22 cellular contexts compared by ENCODE assay signal in the genomic region with DNA sequence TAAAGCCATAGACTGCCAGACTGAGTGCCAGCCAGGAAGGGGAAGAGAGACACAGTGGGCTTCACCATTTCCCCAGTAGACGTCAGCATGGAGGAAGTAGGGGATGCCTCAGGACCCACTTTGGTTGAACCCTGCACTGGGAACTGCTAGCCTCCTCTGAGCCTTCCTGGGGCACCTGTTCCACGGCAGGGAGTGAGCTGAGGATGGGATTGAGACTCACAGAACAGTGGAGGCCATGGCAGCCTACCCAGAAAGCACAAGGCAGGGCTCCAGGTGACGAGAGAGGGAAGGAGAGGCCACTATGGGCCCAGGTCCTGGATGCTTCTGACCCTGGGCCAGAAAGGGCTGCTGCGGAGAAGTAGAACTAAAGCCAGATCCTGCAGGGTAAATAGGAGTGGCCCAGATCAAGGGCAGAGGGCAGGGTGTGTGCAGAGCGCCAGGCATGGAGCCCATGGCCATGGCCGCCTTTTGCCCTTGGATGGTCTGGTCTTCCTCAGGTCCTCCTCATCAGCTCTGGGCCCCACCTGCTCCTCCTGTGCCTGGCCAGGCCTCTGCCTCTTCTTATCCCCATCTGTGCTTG.
DNase-seq lines count a peak whose midpoint lies in the region; ATAC-seq and TF ChIP-seq lines count a peak whose summit lies in the region.
"Had no signal": no experiment of that assay in that cellular context is flagged by ENCODE, and none has a peak within 500 bp of the region (broad histone marks: within the 10 kb centered on the region; RNA-seq: fewer than 3 reads in every experiment).

No MANE protein-coding gene starts in this region.

- intact Hi-C loops in Caco-2 (cut with micrococcal nuclease; ENCODE audit: unreplicated experiment), result loop anchor here (10.0 kb wide), 1 partner anchor 65 kb away; no protein-coding TSS in a partner anchor
- intact Hi-C loops in lower lobe of right lung (cut with DNase I), result no loop called here
- intact Hi-C loops in spleen (cut with DNase I; ENCODE audit: low total_unique reads), result no loop called here

- ATAC-seq in lower lobe of right lung (no peak), GM21723 (IDR thresholded peaks at IDR 0.05; ENCODE audit: unreplicated experiment) (no peak)
- ATAC-seq: Panc1 had no signal

- 69 to 81% (median 76%) methylated on average over 6 of the region's 6 CpGs for WGBS in spleen, 5 donors

- H3K4me3 ChIP-seq in Caco-2 (ENCODE audit: low read depth, low read length) (no peak overlapping the region), lower lobe of right lung (no peak overlapping the region), spleen (no peak overlapping the region)

- TF ChIP-seq CTCF in Caco-2 (IDR thresholded peaks at IDR 0.05; ENCODE audit: insufficient read depth in 1 of 2, low read depth in 1 of 2, low read length in 1 of 2, severe bottlenecking in 1 of 2, unreplicated experiment in 1 of 2) (no peak), lower lobe of right lung (IDR thresholded peaks at IDR 0.05) (no peak), spleen (IDR thresholded peaks at IDR 0.05 in 8 of 11, conservative IDR thresholded peaks at IDR 0.05 in 3 of 11) (no peak)

- H3K27ac Mint-ChIP-seq in Caco-2 (ENCODE audit: unreplicated experiment), result peak overlapping the region; percentile 89
- H3K27ac Mint-ChIP-seq: CD14-positive monocyte had no signal

- TF ChIP-seq POLR2A in spleen (IDR thresholded peaks at IDR 0.05), result no peak

- no peaks in the 10 kb centered on the region for H3K27me3 Mint-ChIP-seq in Caco-2 (ENCODE audit: insufficient read depth, unreplicated experiment)

- no peak overlapping the region for H3K4me3 Mint-ChIP-seq in Caco-2 (ENCODE audit: unreplicated experiment)
- H3K4me3 Mint-ChIP-seq: CD14-positive monocyte; CD8-positive, alpha-beta memory T cell had no signal

- DNase-seq in activated effector memory CD4-positive, alpha-beta T cell treated with anti-CD3 and anti-CD28 coated beads, Interleukin-2, amount 50 U/mL, for 16 hours, result peak; percentile 27
- DNase-seq in activated effector memory CD4-positive, alpha-beta T cell treated with Interleukin-2 at 50 U/mL for 16 hours, result no peak
- DNase-seq in Caco-2, result no peak
- DNase-seq in lower lobe of right lung, result peak; percentile 20
- peak; percentile 59 for DNase-seq in spleen
- no peak for DNase-seq in NCI-H2081 treated with DMSO at 0.1 percent for 48 hours (lab: John Stamatoyannopoulos, UW)
- no peak for DNase-seq in Ammon's horn (ENCODE audit: low spot score)
- DNase-seq: BE2C; CD8-positive, alpha-beta memory T cell; DMS153; DND-41; NCI-H1048; NCI-H1417 treated with DMSO at 0.1 percent for 48 hours; NCI-H1694 treated with DMSO at 0.1 percent for 48 hours; NCI-H2171; NCI-H226; NCI-H510A; SIG-M5 had no signal

- CTCF ChIA-PET in Caco-2 (lab: Charles Lee), result no interaction called here

- H3K9me3 Mint-ChIP-seq in Caco-2 (ENCODE audit: unreplicated experiment), result peaks cover 19% of the 10 kb centered on the region

- H3K4me1 Mint-ChIP-seq in Caco-2 (ENCODE audit: low read depth, unreplicated experiment), result peaks cover 20% of the 10 kb centered on the region
- H3K4me1 Mint-ChIP-seq: CD14-positive monocyte; CD8-positive, alpha-beta memory T cell had no signal

- POLR2A ChIA-PET in Caco-2 (lab: Charles Lee), result no interaction called here

- no peaks in the 10 kb centered on the region for H3K27me3 ChIP-seq in Caco-2 (replicated peaks; ENCODE audit: control insufficient read depth, insufficient read depth, low read length)
- H3K27me3 ChIP-seq in lower lobe of right lung (ENCODE audit: low read depth), result no peaks in the 10 kb centered on the region
- no peaks in the 10 kb centered on the region for H3K27me3 ChIP-seq in spleen (replicated peaks in 1 of 7)
- H3K27me3 ChIP-seq: BE2C had no signal

- no peak overlapping the region for H3K27ac ChIP-seq in lower lobe of right lung
- no peak overlapping the region for H3K27ac ChIP-seq in spleen
- H3K27ac ChIP-seq: 22Rv1 had no signal

- H3K36me3 Mint-ChIP-seq in Caco-2 (ENCODE audit: insufficient read depth, unreplicated experiment), result no peaks in the 10 kb centered on the region

- H3K36me3 ChIP-seq in Caco-2 (ENCODE audit: control insufficient read depth, insufficient read depth, low read length) (no peaks in the 10 kb centered on the region), lower lobe of right lung (no peaks in the 10 kb centered on the region), spleen (peaks cover 0 to 24% (median 0%) of the 10 kb centered on the region in 6 donors)
- H3K36me3 ChIP-seq: BE2C had no signal

- H3K4me1 ChIP-seq in Caco-2 (peaks cover 15% of the 10 kb centered on the region), lower lobe of right lung (no peaks in the 10 kb centered on the region), spleen (peaks cover 0 to 6% (median 0%) of the 10 kb centered on the region in 6 donors)
- H3K4me1 ChIP-seq: BE2C had no signal

- no TSS peak for BruUV-seq in Caco-2 (replicated peaks; lab: Mats Ljungman, UMichigan)

- H3K9me3 ChIP-seq in Caco-2 (peaks cover 10% of the 10 kb centered on the region; the same call in 1 of the 2 replicates), lower lobe of right lung (peaks cover 15% of the 10 kb centered on the region), spleen (peaks cover 0 to 22% (median 14%) of the 10 kb centered on the region in 8 donors)
- H3K9me3 ChIP-seq: BE2C had no signal

Comparison
In these comparisons a context has a peak if more than half of its experiments do, and no peak if none do; other contexts are left out.
1. DNase-seq: peak in activated effector memory CD4-positive, alpha-beta T cell treated with anti-CD3 and anti-CD28 coated beads, Interleukin-2, amount 50 U/mL, for 16 hours (single experiment), lower lobe of right lung (single experiment) and spleen (single experiment); none in activated effector memory CD4-positive, alpha-beta T cell treated with Interleukin-2 at 50 U/mL for 16 hours (single experiment), Caco-2 (0 of 2), NCI-H2081 treated with DMSO at 0.1 percent for 48 hours (single experiment) and Ammon's horn (single experiment).